28 cellular contexts compared by ENCODE assay signal in genomic region chr11:78194490-78194889, GRCh38. TPM values are rescaled to one million over a fixed set of nuclear protein-coding genes. Genes with fewer than 3 reads are reported as not detected.
DNase-seq lines count a peak whose midpoint lies in the region; ATAC-seq, FAIRE-seq and TF ChIP-seq lines count a peak whose summit lies in the region.
"Had no signal": no experiment of that assay in that cellular context is flagged by ENCODE, and none has a peak within 500 bp of the region (broad histone marks: within the 10 kb centered on the region; RNA-seq: fewer than 3 reads in every experiment).

No MANE protein-coding gene starts in this region.

- no peak overlapping the region for H3K4me2 ChIP-seq in GM12878 (ENCODE audit: control insufficient read depth, insufficient read depth)
- H3K4me2 ChIP-seq: PC-9 had no signal

- H3K27me3 ChIP-seq in GM12878 (replicated peaks in 1 of 2; ENCODE audit: control insufficient read depth in 2 of 2, insufficient read depth in 2 of 2, low read length in 1 of 2) (no peaks in the 10 kb centered on the region), ascending aorta (no peaks in the 10 kb centered on the region)
- H3K27me3 ChIP-seq: adrenal gland, cardiac muscle cell, gastrocnemius medialis, pancreas, right lobe of liver had no signal

- TF ChIP-seq CTCF in GM12878 (IDR thresholded peaks at IDR 0.05 in 2 of 3, conservative IDR thresholded peaks at IDR 0.05 in 1 of 3; ENCODE audit: control insufficient read depth in 2 of 3, extremely low read depth in 1 of 3, insufficient read depth in 1 of 3, low read depth in 3 of 3, low read length in 3 of 3) (no peak), ascending aorta (IDR thresholded peaks at IDR 0.05) (no peak)

- CTCF ChIA-PET in GM12878 (lab: Yijun Ruan, JAX), result interaction anchor here (0.6 to 1.0 kb wide), 3 partner anchors 22 to 63 kb away, joined by 3 read pairs; no protein-coding TSS in a partner anchor

- H2AFZ ChIP-seq in GM12878 (ENCODE audit: control insufficient read depth, low read depth, low read length), result no peak overlapping the region
- H2AFZ ChIP-seq: GM23248, PC-9 had no signal

- TF ChIP-seq RAD21 in GM12878 (IDR thresholded peaks at IDR 0.05; ENCODE audit: insufficient read depth, low read depth, low read length), result no peak

- no peak for TF ChIP-seq EP300 in GM12878 (IDR thresholded peaks at IDR 0.05; ENCODE audit: borderline replicate concordance in 1 of 2, control insufficient read depth in 1 of 2, low read depth in 2 of 2, low read length in 2 of 2)

- H3K9me3 Mint-ChIP-seq in activated naive CD8-positive, alpha-beta T cell treated with anti-CD3 and anti-CD28 coated beads, Interleukin-2, amount 50 U/mL, for 24 hours, result no peaks in the 10 kb centered on the region
- no peaks in the 10 kb centered on the region for H3K9me3 Mint-ChIP-seq in activated naive CD8-positive, alpha-beta T cell treated with anti-CD3 and anti-CD28 coated beads for 36 hours
- H3K9me3 Mint-ChIP-seq: activated T-helper 1 cell treated with anti-CD3 and anti-CD28 coated beads, Interleukin-12 subunit alpha, Interleukin-12 subunit beta, Interleukin-2, Interleukin-4 antibody, amounts not matched to agents 30 ng/mL and 10 ng/mL and 1 ng/mL, durations not matched to agents 14 hours and 24 hours and 36 hours; CD4-positive, CD25-positive, alpha-beta regulatory T cell; memory B cell had no signal

- H3K27ac ChIP-seq in GM12878 (ENCODE audit: control insufficient read depth, insufficient read depth) (no peak overlapping the region), ascending aorta (no peak overlapping the region)
- H3K27ac ChIP-seq: cardiac muscle cell, gastrocnemius medialis, GM23248, PC-9, right lobe of liver had no signal

- no peaks in the 10 kb centered on the region for H3K79me2 ChIP-seq in GM12878 (ENCODE audit: control insufficient read depth, insufficient read depth, low read length)

- no peak overlapping the region for H3K4me3 ChIP-seq in GM12878
- no peak overlapping the region for H3K4me3 ChIP-seq in ascending aorta
- H3K4me3 ChIP-seq: adrenal gland, cardiac muscle cell, gastrocnemius medialis, GM23248, pancreas, PC-9, right lobe of liver had no signal

- 100% methylated on average over 3 of the region's 3 CpGs for whole genome bisulfite sequencing in GM12878 (ENCODE audit: insufficient coverage, insufficient replicate concordance, low lambda C conversion rate, missing lambda C conversion rate)

- H3K27ac Mint-ChIP-seq in activated naive CD8-positive, alpha-beta T cell treated with anti-CD3 and anti-CD28 coated beads, Interleukin-2, amount 50 U/mL, for 24 hours, result no peak overlapping the region
- no peak overlapping the region for H3K27ac Mint-ChIP-seq in activated naive CD8-positive, alpha-beta T cell treated with anti-CD3 and anti-CD28 coated beads for 36 hours
- H3K27ac Mint-ChIP-seq: memory B cell had no signal

- POLR2A ChIA-PET in GM12878 (lab: Charles Lee), result interaction anchor here (1.0 kb wide), 1 partner anchor 357 kb away, joined by 4 read pairs; no protein-coding TSS in a partner anchor

- DNase-seq in activated naive CD8-positive, alpha-beta T cell treated with anti-CD3 and anti-CD28 coated beads, Interleukin-2, amount 50 U/mL, for 24 hours, result no peak
- no peak for DNase-seq in activated naive CD8-positive, alpha-beta T cell treated with anti-CD3 and anti-CD28 coated beads for 36 hours
- DNase-seq in GM12878 (ENCODE audit: low read depth, low spot score) (no peak), kidney tubule cell (ENCODE audit: low spot score) (peak; percentile 60), ascending aorta (ENCODE audit: low spot score in 2 of 2) (no peak), NCI-H1105 (lab: John Stamatoyannopoulos, UW) (no peak)
- DNase-seq: activated CD4-positive, CD25-positive, alpha-beta regulatory T cell; CD4-positive, CD25-positive, alpha-beta regulatory T cell; DMS79; erythroblast; gastrocnemius medialis; GM23248; KBM-7; kidney; MV-4-11; NCI-H1930; NCI-H345; PC-9; right lobe of liver; T1000 had no signal

- no peak for TF ChIP-seq POLR2A in GM12878 (IDR thresholded peaks at IDR 0.05; ENCODE audit: low read depth, low read length)

- RAD21 ChIA-PET in GM12878 (lab: Charles Lee; ENCODE audit: unreplicated experiment), result no interaction called here

- SMC1A ChIA-PET in GM12878 (lab: Charles Lee; ENCODE audit: uncharacterized antibody, unreplicated experiment), result interaction anchor here (0.6 to 1.7 kb wide), 3 partner anchors 8 to 267 kb away, joined by 4 to 6 read pairs (median 5); no protein-coding TSS in a partner anchor

- intact Hi-C loops in GM12878 (cut with micrococcal nuclease; ENCODE audit: unreplicated experiment), result no loop called here
- intact Hi-C loops in ascending aorta (cut with DNase I), result no loop called here

- H3K36me3 ChIP-seq in GM12878 (ENCODE audit: control insufficient read depth in 2 of 2, insufficient read depth in 2 of 2, low read length in 1 of 2), result no peaks in the 10 kb centered on the region
- peaks cover 6 to 29% of the 10 kb centered on the region in 2 donors for H3K36me3 ChIP-seq in ascending aorta
- H3K36me3 ChIP-seq: gastrocnemius medialis, pancreas had no signal

- no peaks in the 10 kb centered on the region for H3K27me3 Mint-ChIP-seq in activated naive CD8-positive, alpha-beta T cell treated with anti-CD3 and anti-CD28 coated beads, Interleukin-2, amount 50 U/mL, for 24 hours
- H3K27me3 Mint-ChIP-seq in activated naive CD8-positive, alpha-beta T cell treated with anti-CD3 and anti-CD28 coated beads for 36 hours, result no peaks in the 10 kb centered on the region
- H3K27me3 Mint-ChIP-seq: CD4-positive, CD25-positive, alpha-beta regulatory T cell had no signal

- no peaks in the 10 kb centered on the region; the same call in 2 of the 3 replicates for H3K9me3 ChIP-seq in GM12878 (replicated peaks; ENCODE audit: control insufficient read depth, insufficient read depth, low read length)
- no peaks in the 10 kb centered on the region for H3K9me3 ChIP-seq in ascending aorta
- H3K9me3 ChIP-seq: adrenal gland, gastrocnemius medialis, pancreas, right lobe of liver had no signal

- H4K20me1 ChIP-seq in GM12878 (ENCODE audit: control insufficient read depth, insufficient read depth), result no peaks in the 10 kb centered on the region

- BruUV-seq in GM12878 (replicated peaks; lab: Mats Ljungman, UMichigan), result no TSS peak

- H3K9ac ChIP-seq in GM12878 (ENCODE audit: control insufficient read depth, insufficient read depth, low read length), result no peak overlapping the region
- H3K9ac ChIP-seq: GM23248 had no signal

- in situ Hi-C loops in GM12878 (cut with MboI), result no loop called here

- H3K36me3 Mint-ChIP-seq in activated naive CD8-positive, alpha-beta T cell treated with anti-CD3 and anti-CD28 coated beads, Interleukin-2, amount 50 U/mL, for 24 hours (ENCODE audit: low read depth), result no peaks in the 10 kb centered on the region
- peaks cover 7% of the 10 kb centered on the region for H3K36me3 Mint-ChIP-seq in activated naive CD8-positive, alpha-beta T cell treated with anti-CD3 and anti-CD28 coated beads for 36 hours
- H3K36me3 Mint-ChIP-seq: CD4-positive, CD25-positive, alpha-beta regulatory T cell had no signal

- no peak for FAIRE-seq in GM12878 (lab: Jason Lieb, UNC)
- FAIRE-seq: GM12892, GM19239, kidney, pancreas had no signal

- no peak overlapping the region for H3K4me3 Mint-ChIP-seq in activated naive CD8-positive, alpha-beta T cell treated with anti-CD3 and anti-CD28 coated beads, Interleukin-2, amount 50 U/mL, for 24 hours
- H3K4me3 Mint-ChIP-seq in activated naive CD8-positive, alpha-beta T cell treated with anti-CD3 and anti-CD28 coated beads for 36 hours, result no peak overlapping the region
- H3K4me3 Mint-ChIP-seq: activated T-helper 1 cell treated with anti-CD3 and anti-CD28 coated beads, Interleukin-12 subunit alpha, Interleukin-12 subunit beta, Interleukin-2, Interleukin-4 antibody, amounts not matched to agents 30 ng/mL and 10 ng/mL and 1 ng/mL, durations not matched to agents 14 hours and 24 hours and 36 hours; CD4-positive, CD25-positive, alpha-beta regulatory T cell; memory B cell had no signal

- ATAC-seq in activated naive CD8-positive, alpha-beta T cell treated with anti-CD3 and anti-CD28 coated beads, Interleukin-2, amount 50 U/mL, for 24 hours, result peak; percentile 43
- no peak for ATAC-seq in GM12878
- no peak for ATAC-seq in GM21717 (IDR thresholded peaks at IDR 0.05; ENCODE audit: unreplicated experiment)
- ATAC-seq: gastrocnemius medialis had no signal

- H3K4me1 ChIP-seq in GM12878 (ENCODE audit: control insufficient read depth, insufficient read depth, low read length) (peaks cover 9% of the 10 kb centered on the region), ascending aorta (peaks cover 8 to 32% of the 10 kb centered on the region in 2 donors)

- peaks cover 40% of the 10 kb centered on the region for H3K4me1 Mint-ChIP-seq in activated naive CD8-positive, alpha-beta T cell treated with anti-CD3 and anti-CD28 coated beads, Interleukin-2, amount 50 U/mL, for 24 hours
- H3K4me1 Mint-ChIP-seq in activated naive CD8-positive, alpha-beta T cell treated with anti-CD3 and anti-CD28 coated beads for 36 hours, result peaks cover 34% of the 10 kb centered on the region

RNA-seq across cellular contexts. Expression of gene USP35, which starts 5.8 kb away (rescaled TPM):
- total RNA-seq in activated naive CD8-positive, alpha-beta T cell treated with anti-CD3 and anti-CD28 coated beads for 36 hours, result 1 to 10 TPM; 3.5 to 4.2 TPM
- total RNA-seq in GM12878 (2013; cell fraction: nucleolus; rRNA removed), result 13.2 and 14.3 TPM in 2 replicates
- 2.9 and 3.9 TPM in 2 replicates for total RNA-seq in GM12878 (2014; rRNA removed)
- 2.3 and 3.1 TPM in 2 replicates for total RNA-seq in GM12878 (2014; rRNA removed; fragmentation: Illumina TruSeq; extraction: Trizol)
- total RNA-seq in GM12878 (2021), result 5.6 and 6.4 TPM in 2 replicates
- 1.1 TPM for polyA plus RNA-seq in GM12878 (2011; ENCODE audit: low read depth)
- polyA plus RNA-seq in GM12878 (2011; rRNA removed), result 2.7 and 3.4 TPM in 2 replicates
- 3.2 and 4.3 TPM in 2 replicates for polyA plus RNA-seq in GM12878 (2011; cell fraction: cytosol; rRNA removed)
- 22.1 and 22.4 TPM in 2 replicates for polyA plus RNA-seq in GM12878 (2011; cell fraction: nucleus; rRNA removed)
- 3.2 and 3.4 TPM in 2 replicates for polyA plus RNA-seq in GM12878 (2012)
- 1.7 and 2.5 TPM in 2 replicates for polyA plus RNA-seq in GM12878 (2014; fragmentation: Illumina TruSeq; extraction: Trizol)
- polyA plus RNA-seq in GM12878 (2014; fragmentation: Nextera tagmentation; extraction: Ambion mirVana), result under 1 TPM in 1 of 2 experiments, not detected in 1; 0.13 TPM
- polyA plus RNA-seq in GM12878 (2014; rRNA removed), result 5.3 and 5.5 TPM in 2 replicates
- under 1 TPM; 0.28 to 0.68 TPM for polyA plus RNA-seq in GM12878 (2016; fragmentation: Nextera tagmentation; extraction: Ambion mirVana)
- polyA minus RNA-seq in GM12878 (2011; rRNA and poly(A)+ RNA removed), result 2.0 and 2.2 TPM in 2 replicates
- polyA minus RNA-seq in GM12878 (2011; cell fraction: cytosol; rRNA and poly(A)+ RNA removed), result 0.80 and 1.1 TPM in 2 replicates
- 3.5 and 6.5 TPM in 2 replicates for polyA minus RNA-seq in GM12878 (2011; cell fraction: nucleus; rRNA and poly(A)+ RNA removed)
- total RNA-seq in ascending aorta, result 34.0 TPM

RNA-seq across cellular contexts. Expression of gene KCTD21, which starts 6.1 kb away (rescaled TPM):
- total RNA-seq in activated naive CD8-positive, alpha-beta T cell treated with anti-CD3 and anti-CD28 coated beads for 36 hours, result 1 to 10 TPM; 3.3 to 4.0 TPM
- total RNA-seq in GM12878 (2013; cell fraction: nucleolus; rRNA removed), result 4.5 and 4.6 TPM in 2 replicates
- total RNA-seq in GM12878 (2014; rRNA removed), result 3.4 and 3.5 TPM in 2 replicates
- 3.8 and 4.1 TPM in 2 replicates for total RNA-seq in GM12878 (2014; rRNA removed; fragmentation: Illumina TruSeq; extraction: Trizol)
- total RNA-seq in GM12878 (2021), result 4.5 and 4.6 TPM in 2 replicates
- polyA plus RNA-seq in GM12878 (2011; ENCODE audit: low read depth), result 3.0 TPM
- polyA plus RNA-seq in GM12878 (2011; rRNA removed), result 4.4 and 4.8 TPM in 2 replicates
- polyA plus RNA-seq in GM12878 (2011; cell fraction: cytosol; rRNA removed), result 5.2 and 7.4 TPM in 2 replicates
- polyA plus RNA-seq in GM12878 (2011; cell fraction: nucleus; rRNA removed), result 2.8 and 2.9 TPM in 2 replicates
- 2.6 and 4.2 TPM in 2 replicates for polyA plus RNA-seq in GM12878 (2012)
- 4.7 and 5.4 TPM in 2 replicates for polyA plus RNA-seq in GM12878 (2014; fragmentation: Illumina TruSeq; extraction: Trizol)
- under 1 TPM; 0.63 to 0.73 TPM for polyA plus RNA-seq in GM12878 (2014; fragmentation: Nextera tagmentation; extraction: Ambion mirVana)
- 4.3 and 4.5 TPM in 2 replicates for polyA plus RNA-seq in GM12878 (2014; rRNA removed)
- 1 to 10 TPM; 2.1 to 2.9 TPM for polyA plus RNA-seq in GM12878 (2016; fragmentation: Nextera tagmentation; extraction: Ambion mirVana)
- 4.6 and 14.1 TPM in 2 replicates for polyA minus RNA-seq in GM12878 (2011; rRNA and poly(A)+ RNA removed)
- polyA minus RNA-seq in GM12878 (2011; cell fraction: cytosol; rRNA and poly(A)+ RNA removed), result 1.9 and 2.3 TPM in 2 replicates
- 1.3 and 2.7 TPM in 2 replicates for polyA minus RNA-seq in GM12878 (2011; cell fraction: nucleus; rRNA and poly(A)+ RNA removed)
- total RNA-seq in ascending aorta, result 30.7 TPM

RNA-seq across cellular contexts. Expression of gene ALG8, which starts 55.1 kb away (rescaled TPM):
- 10 to 100 TPM; 40.2 to 48.8 TPM for total RNA-seq in activated naive CD8-positive, alpha-beta T cell treated with anti-CD3 and anti-CD28 coated beads for 36 hours
- 94.3 and 98.6 TPM in 2 replicates for total RNA-seq in GM12878 (2013; cell fraction: nucleolus; rRNA removed)
- 56.9 and 75.9 TPM in 2 replicates for total RNA-seq in GM12878 (2014; rRNA removed)
- total RNA-seq in GM12878 (2014; rRNA removed; fragmentation: Illumina TruSeq; extraction: Trizol), result 66.1 and 66.9 TPM in 2 replicates
- total RNA-seq in GM12878 (2021), result 48.4 and 50.6 TPM in 2 replicates
- polyA plus RNA-seq in GM12878 (2011; ENCODE audit: low read depth), result 29.4 TPM
- polyA plus RNA-seq in GM12878 (2011; rRNA removed), result 59.9 and 75.6 TPM in 2 replicates
- 25.1 and 28.9 TPM in 2 replicates for polyA plus RNA-seq in GM12878 (2011; cell fraction: cytosol; rRNA removed)
- polyA plus RNA-seq in GM12878 (2011; cell fraction: nucleus; rRNA removed), result 35.4 and 35.7 TPM in 2 replicates
- polyA plus RNA-seq in GM12878 (2012), result 29.0 and 31.9 TPM in 2 replicates
- 69.8 and 74.8 TPM in 2 replicates for polyA plus RNA-seq in GM12878 (2014; fragmentation: Illumina TruSeq; extraction: Trizol)
- polyA plus RNA-seq in GM12878 (2014; fragmentation: Nextera tagmentation; extraction: Ambion mirVana), result 100 to 1,000 TPM in 1 of 2 experiments, 10 to 100 TPM in 1; 79.1 to 105 TPM
- 45.7 TPM in 2 replicates for polyA plus RNA-seq in GM12878 (2014; rRNA removed)
- 10 to 100 TPM; 88.1 to 88.6 TPM for polyA plus RNA-seq in GM12878 (2016; fragmentation: Nextera tagmentation; extraction: Ambion mirVana)
- 39.1 and 50.7 TPM in 2 replicates for polyA minus RNA-seq in GM12878 (2011; rRNA and poly(A)+ RNA removed)
- polyA minus RNA-seq in GM12878 (2011; cell fraction: cytosol; rRNA and poly(A)+ RNA removed), result 16.8 and 20.2 TPM in 2 replicates
- polyA minus RNA-seq in GM12878 (2011; cell fraction: nucleus; rRNA and poly(A)+ RNA removed), result 19.5 and 27.2 TPM in 2 replicates
- total RNA-seq in ascending aorta, result 27.0 TPM
